In genomic region chr9:19201899-19202891, GRCh38 we compare ENCODE assay signal across 1 cellular context.
TF ChIP-seq lines count a peak whose summit lies in the region.

No MANE protein-coding gene starts in this region.

TF ChIP-seq in HepG2, 621 proteins besides CTCF, POLR2A, EP300 and RAD21 (continued from another document and continues in another):
- TF ChIP-seq ZNF567 (CRISPR knock-in tag; IDR thresholded peaks at IDR 0.05; ENCODE audit: borderline replicate concordance) (no peak), GMEB1 (CRISPR knock-in tag; IDR thresholded peaks at IDR 0.05; ENCODE audit: borderline replicate concordance) (peak; percentile 33; the same call in 1 of the 2 replicates), ZNF468 (CRISPR knock-in tag; IDR thresholded peaks at IDR 0.05) (no peak), MEF2D (CRISPR knock-in tag; IDR thresholded peaks at IDR 0.05) (peak; percentile 100), SRF (IDR thresholded peaks at IDR 0.05; ENCODE audit: low read depth, low read length) (no peak), NFATC3 (CRISPR knock-in tag; IDR thresholded peaks at IDR 0.05) (no peak), ATAD3A (CRISPR knock-in tag; IDR thresholded peaks at IDR 0.05) (no peak), IRX3 (CRISPR knock-in tag; IDR thresholded peaks at IDR 0.05; ENCODE audit: borderline replicate concordance, low read depth) (no peak), POGZ (CRISPR knock-in tag; IDR thresholded peaks at IDR 0.05) (peak; percentile 49), ZSCAN25 (CRISPR knock-in tag; IDR thresholded peaks at IDR 0.05) (no peak), TARDBP (CRISPR knock-in tag; IDR thresholded peaks at IDR 0.05) (peak; percentile 88), HDAC2 (CRISPR knock-in tag; IDR thresholded peaks at IDR 0.05) (peak; percentile 87), ELF3 (CRISPR knock-in tag; IDR thresholded peaks at IDR 0.05) (peak; percentile 66), MTA3 (CRISPR knock-in tag; IDR thresholded peaks at IDR 0.05) (no peak), FOSL1 (CRISPR knock-in tag; IDR thresholded peaks at IDR 0.05; ENCODE audit: borderline replicate concordance) (0 out of 2 replicates have a peak, but pooled peaks have one; percentile 7), CREB1 (IDR thresholded peaks at IDR 0.05) (no peak), CREB1 (CRISPR knock-in tag; IDR thresholded peaks at IDR 0.05) (peak; percentile 73), CCAR2 (optimal IDR thresholded peaks at IDR 0.05; ENCODE audit: low read depth, low read length) (no peak), ZBTB38 (CRISPR knock-in tag; IDR thresholded peaks at IDR 0.05) (no peak), PAX8 (CRISPR knock-in tag; IDR thresholded peaks at IDR 0.05; ENCODE audit: borderline replicate concordance) (no peak), ZNF251 (CRISPR knock-in tag; IDR thresholded peaks at IDR 0.05) (no peak), FOSL2 (CRISPR knock-in tag; IDR thresholded peaks at IDR 0.05) (peak; percentile 21; the same call in 1 of the 2 replicates), NCOA1 (CRISPR knock-in tag; IDR thresholded peaks at IDR 0.05) (no peak), MIER2 (CRISPR knock-in tag; IDR thresholded peaks at IDR 0.05) (no peak), ZNF546 (CRISPR knock-in tag; conservative IDR thresholded peaks at IDR 0.05) (no peak), ZNF512 (CRISPR knock-in tag; IDR thresholded peaks at IDR 0.05) (no peak), ZBTB34 (CRISPR knock-in tag; IDR thresholded peaks at IDR 0.05) (0 out of 2 replicates have a peak, but pooled peaks have one; percentile 48), ZNF18 (CRISPR knock-in tag; IDR thresholded peaks at IDR 0.05; ENCODE audit: insufficient replicate concordance) (no peak), ZNF451 (CRISPR knock-in tag; IDR thresholded peaks at IDR 0.05) (no peak), KMT2A (CRISPR knock-in tag; IDR thresholded peaks at IDR 0.05) (no peak; the same call in 1 of the 2 replicates), ZNF777 (CRISPR knock-in tag; IDR thresholded peaks at IDR 0.05) (no peak), ASH2L (IDR thresholded peaks at IDR 0.05; ENCODE audit: insufficient read length, low read depth, low read length) (peak; percentile 96), ZNF260 (CRISPR knock-in tag; IDR thresholded peaks at IDR 0.05; ENCODE audit: borderline replicate concordance, low read depth) (no peak), SMARCE1 (IDR thresholded peaks at IDR 0.05; ENCODE audit: borderline replicate concordance) (no peak), SOX13 (IDR thresholded peaks at IDR 0.05) (peak; percentile 86), SOX13 (CRISPR knock-in tag; conservative IDR thresholded peaks at IDR 0.05 in 1 of 2, IDR thresholded peaks at IDR 0.05 in 1 of 2) (peak in 1 of 2 experiments; percentile 96; a peak in 2 of 4 replicates), ERF (CRISPR knock-in tag; IDR thresholded peaks at IDR 0.05) (peak; percentile 60), MIXL1 (CRISPR knock-in tag; IDR thresholded peaks at IDR 0.05) (peak; percentile 74; the same call in 1 of the 2 replicates), ZNF124 (CRISPR knock-in tag; IDR thresholded peaks at IDR 0.05) (0 out of 2 replicates have a peak, but pooled peaks have one; percentile 35)
- TF ChIP-seq, protein P1, sequence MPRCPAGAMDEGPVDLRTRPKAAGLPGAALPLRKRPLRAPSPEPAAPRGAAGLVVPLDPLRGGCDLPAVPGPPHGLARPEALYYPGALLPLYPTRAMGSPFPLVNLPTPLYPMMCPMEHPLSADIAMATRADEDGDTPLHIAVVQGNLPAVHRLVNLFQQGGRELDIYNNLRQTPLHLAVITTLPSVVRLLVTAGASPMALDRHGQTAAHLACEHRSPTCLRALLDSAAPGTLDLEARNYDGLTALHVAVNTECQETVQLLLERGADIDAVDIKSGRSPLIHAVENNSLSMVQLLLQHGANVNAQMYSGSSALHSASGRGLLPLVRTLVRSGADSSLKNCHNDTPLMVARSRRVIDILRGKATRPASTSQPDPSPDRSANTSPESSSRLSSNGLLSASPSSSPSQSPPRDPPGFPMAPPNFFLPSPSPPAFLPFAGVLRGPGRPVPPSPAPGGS (CRISPR knock-in tag; IDR thresholded peaks at IDR 0.05), result peak; percentile 58; the same call in 1 of the 2 replicates
- TF ChIP-seq, protein P2, sequence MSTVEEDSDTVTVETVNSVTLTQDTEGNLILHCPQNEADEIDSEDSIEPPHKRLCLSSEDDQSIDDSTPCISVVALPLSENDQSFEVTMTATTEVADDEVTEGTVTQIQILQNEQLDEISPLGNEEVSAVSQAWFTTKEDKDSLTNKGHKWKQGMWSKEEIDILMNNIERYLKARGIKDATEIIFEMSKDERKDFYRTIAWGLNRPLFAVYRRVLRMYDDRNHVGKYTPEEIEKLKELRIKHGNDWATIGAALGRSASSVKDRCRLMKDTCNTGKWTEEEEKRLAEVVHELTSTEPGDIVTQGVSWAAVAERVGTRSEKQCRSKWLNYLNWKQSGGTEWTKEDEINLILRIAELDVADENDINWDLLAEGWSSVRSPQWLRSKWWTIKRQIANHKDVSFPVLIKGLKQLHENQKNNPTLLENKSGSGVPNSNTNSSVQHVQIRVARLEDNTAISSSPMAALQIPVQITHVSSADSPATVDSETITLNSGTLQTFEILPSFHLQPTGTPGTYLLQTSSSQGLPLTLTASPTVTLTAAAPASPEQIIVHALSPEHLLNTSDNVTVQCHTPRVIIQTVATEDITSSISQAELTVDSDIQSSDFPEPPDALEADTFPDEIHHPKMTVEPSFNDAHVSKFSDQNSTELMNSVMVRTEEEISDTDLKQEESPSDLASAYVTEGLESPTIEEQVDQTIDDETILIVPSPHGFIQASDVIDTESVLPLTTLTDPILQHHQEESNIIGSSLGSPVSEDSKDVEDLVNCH (CRISPR knock-in tag; IDR thresholded peaks at IDR 0.05), result no peak
- TF ChIP-seq, protein P3, sequence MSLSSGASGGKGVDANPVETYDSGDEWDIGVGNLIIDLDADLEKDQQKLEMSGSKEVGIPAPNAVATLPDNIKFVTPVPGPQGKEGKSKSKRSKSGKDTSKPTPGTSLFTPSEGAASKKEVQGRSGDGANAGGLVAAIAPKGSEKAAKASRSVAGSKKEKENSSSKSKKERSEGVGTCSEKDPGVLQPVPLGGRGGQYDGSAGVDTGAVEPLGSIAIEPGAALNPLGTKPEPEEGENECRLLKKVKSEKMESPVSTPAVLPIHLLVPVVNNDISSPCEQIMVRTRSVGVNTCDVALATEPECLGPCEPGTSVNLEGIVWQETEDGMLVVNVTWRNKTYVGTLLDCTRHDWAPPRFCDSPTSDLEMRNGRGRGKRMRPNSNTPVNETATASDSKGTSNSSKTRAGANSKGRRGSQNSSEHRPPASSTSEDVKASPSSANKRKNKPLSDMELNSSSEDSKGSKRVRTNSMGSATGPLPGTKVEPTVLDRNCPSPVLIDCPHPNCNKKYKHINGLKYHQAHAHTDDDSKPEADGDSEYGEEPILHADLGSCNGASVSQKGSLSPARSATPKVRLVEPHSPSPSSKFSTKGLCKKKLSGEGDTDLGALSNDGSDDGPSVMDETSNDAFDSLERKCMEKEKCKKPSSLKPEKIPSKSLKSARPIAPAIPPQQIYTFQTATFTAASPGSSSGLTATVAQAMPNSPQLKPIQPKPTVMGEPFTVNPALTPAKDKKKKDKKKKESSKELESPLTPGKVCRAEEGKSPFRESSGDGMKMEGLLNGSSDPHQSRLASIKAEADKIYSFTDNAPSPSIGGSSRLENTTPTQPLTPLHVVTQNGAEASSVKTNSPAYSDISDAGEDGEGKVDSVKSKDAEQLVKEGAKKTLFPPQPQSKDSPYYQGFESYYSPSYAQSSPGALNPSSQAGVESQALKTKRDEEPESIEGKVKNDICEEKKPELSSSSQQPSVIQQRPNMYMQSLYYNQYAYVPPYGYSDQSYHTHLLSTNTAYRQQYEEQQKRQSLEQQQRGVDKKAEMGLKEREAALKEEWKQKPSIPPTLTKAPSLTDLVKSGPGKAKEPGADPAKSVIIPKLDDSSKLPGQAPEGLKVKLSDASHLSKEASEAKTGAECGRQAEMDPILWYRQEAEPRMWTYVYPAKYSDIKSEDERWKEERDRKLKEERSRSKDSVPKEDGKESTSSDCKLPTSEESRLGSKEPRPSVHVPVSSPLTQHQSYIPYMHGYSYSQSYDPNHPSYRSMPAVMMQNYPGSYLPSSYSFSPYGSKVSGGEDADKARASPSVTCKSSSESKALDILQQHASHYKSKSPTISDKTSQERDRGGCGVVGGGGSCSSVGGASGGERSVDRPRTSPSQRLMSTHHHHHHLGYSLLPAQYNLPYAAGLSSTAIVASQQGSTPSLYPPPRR (CRISPR knock-in tag; IDR thresholded peaks at IDR 0.05; ENCODE audit: borderline replicate concordance), result peak; percentile 95
- TF ChIP-seq, protein P4, sequence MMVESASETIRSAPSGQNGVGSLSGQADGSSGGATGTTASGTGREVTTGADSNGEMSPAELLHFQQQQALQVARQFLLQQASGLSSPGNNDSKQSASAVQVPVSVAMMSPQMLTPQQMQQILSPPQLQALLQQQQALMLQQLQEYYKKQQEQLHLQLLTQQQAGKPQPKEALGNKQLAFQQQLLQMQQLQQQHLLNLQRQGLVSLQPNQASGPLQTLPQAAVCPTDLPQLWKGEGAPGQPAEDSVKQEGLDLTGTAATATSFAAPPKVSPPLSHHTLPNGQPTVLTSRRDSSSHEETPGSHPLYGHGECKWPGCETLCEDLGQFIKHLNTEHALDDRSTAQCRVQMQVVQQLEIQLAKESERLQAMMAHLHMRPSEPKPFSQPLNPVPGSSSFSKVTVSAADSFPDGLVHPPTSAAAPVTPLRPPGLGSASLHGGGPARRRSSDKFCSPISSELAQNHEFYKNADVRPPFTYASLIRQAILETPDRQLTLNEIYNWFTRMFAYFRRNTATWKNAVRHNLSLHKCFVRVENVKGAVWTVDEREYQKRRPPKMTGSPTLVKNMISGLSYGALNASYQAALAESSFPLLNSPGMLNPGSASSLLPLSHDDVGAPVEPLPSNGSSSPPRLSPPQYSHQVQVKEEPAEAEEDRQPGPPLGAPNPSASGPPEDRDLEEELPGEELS (CRISPR knock-in tag; IDR thresholded peaks at IDR 0.05), result peak; percentile 93
